30 cellular contexts compared by ENCODE assay signal in genomic region chr3:41742127-41742526, GRCh38.
"Had no signal": no experiment of that assay in that cellular context is flagged by ENCODE, and none has a peak within 500 bp of the region (broad histone marks: within the 10 kb centered on the region; RNA-seq: fewer than 3 reads in every experiment).

No MANE protein-coding gene starts in this region.

- H3K4me1 Mint-ChIP-seq: brain had no signal

- H3K27me3 ChIP-seq: MG63 had no signal

- ATAC-seq: activated CD8-positive, alpha-beta T cell treated with anti-CD3 and anti-CD28 coated beads, Interleukin-2, amount 10 ng/mL, durations not matched to agents 7 days and 5 days; Panc1; Right ventricle myocardium inferior had no signal

- H3K36me3 Mint-ChIP-seq: brain had no signal

- H3K4me3 Mint-ChIP-seq: activated CD8-positive, alpha-beta T cell treated with anti-CD3 and anti-CD28 coated beads, Interleukin-2, amount 10 ng/mL, durations not matched to agents 7 days and 5 days; activated naive CD4-positive, alpha-beta T cell treated with anti-CD3 and anti-CD28 coated beads for 36 hours; activated naive CD8-positive, alpha-beta T cell; activated T-cell treated with anti-CD3 and anti-CD28 coated beads, Interleukin-2, amount 50 U/mL, for 24 hours; brain had no signal

- H3K27me3 Mint-ChIP-seq: activated naive CD8-positive, alpha-beta T cell; activated T-cell treated with anti-CD3 and anti-CD28 coated beads, Interleukin-2, amount 50 U/mL, for 24 hours; brain had no signal

- H3K4me3 ChIP-seq: MG63 had no signal

- DNase-seq: activated CD4-positive, alpha-beta T cell treated with anti-CD3 and anti-CD28 coated beads for 4 hours; activated CD4-positive, alpha-beta T cell treated with anti-CD3 and anti-CD28 coated beads, Interleukin-2, amount 50 U/mL, for 4 hours; activated CD8-positive, alpha-beta memory T cell treated with anti-CD3 and anti-CD28 coated beads, Interleukin-2, amount 50 U/mL, for 48 hours; activated CD8-positive, alpha-beta T cell treated with anti-CD3 and anti-CD28 coated beads, Interleukin-2, amount 10 ng/mL, durations not matched to agents 7 days and 5 days; activated effector memory CD4-positive, alpha-beta T cell treated with anti-CD3 and anti-CD28 coated beads, Interleukin-2, amount 50 U/mL, for 16 hours; activated naive CD4-positive, alpha-beta T cell treated with anti-CD3 and anti-CD28 coated beads for 36 hours; activated T-cell treated with anti-CD3 and anti-CD28 coated beads, Interleukin-2, amount 50 U/mL, for 24 hours; amygdala; MG63; MV-4-11; NCI-H1092 treated with DMSO at 0.1 percent for 48 hours; NCI-H1436; NCI-H187; NCI-H2081; NCI-H2171; NCI-H2227 treated with DMSO at 0.1 percent for 48 hours; NCI-H446 treated with DMSO at 0.1 percent for 48 hours; NCI-H524 treated with DMSO at 0.1 percent for 48 hours; NCI-H774; NK-92 treated with Interleukin-12 subunit alpha and Interleukin-12 subunit beta, amount 100 ng/mL, for 24 hours; OCI-M1; RPMI8226; SK-N-SH; T-helper 1 cell had no signal

- H3K36me3 ChIP-seq: MG63 had no signal

- H3K27ac ChIP-seq: KMS-11, VCaP had no signal

- H3K9ac ChIP-seq: KMS-11, SK-N-SH had no signal

- H3K4me2 ChIP-seq: KMS-11, SK-N-SH had no signal

- H3K9me3 Mint-ChIP-seq: activated naive CD4-positive, alpha-beta T cell treated with anti-CD3 and anti-CD28 coated beads for 36 hours had no signal

- H3K9me3 ChIP-seq: MG63, SK-N-SH had no signal

- H3K27ac Mint-ChIP-seq: activated CD8-positive, alpha-beta T cell treated with anti-CD3 and anti-CD28 coated beads, Interleukin-2, amount 10 ng/mL, durations not matched to agents 7 days and 5 days; activated naive CD4-positive, alpha-beta T cell treated with anti-CD3 and anti-CD28 coated beads for 36 hours; activated naive CD8-positive, alpha-beta T cell; activated T-cell treated with anti-CD3 and anti-CD28 coated beads, Interleukin-2, amount 50 U/mL, for 24 hours; brain had no signal
